Comparison of ENCODE assay signal across 15 cellular contexts in the genomic region with DNA sequence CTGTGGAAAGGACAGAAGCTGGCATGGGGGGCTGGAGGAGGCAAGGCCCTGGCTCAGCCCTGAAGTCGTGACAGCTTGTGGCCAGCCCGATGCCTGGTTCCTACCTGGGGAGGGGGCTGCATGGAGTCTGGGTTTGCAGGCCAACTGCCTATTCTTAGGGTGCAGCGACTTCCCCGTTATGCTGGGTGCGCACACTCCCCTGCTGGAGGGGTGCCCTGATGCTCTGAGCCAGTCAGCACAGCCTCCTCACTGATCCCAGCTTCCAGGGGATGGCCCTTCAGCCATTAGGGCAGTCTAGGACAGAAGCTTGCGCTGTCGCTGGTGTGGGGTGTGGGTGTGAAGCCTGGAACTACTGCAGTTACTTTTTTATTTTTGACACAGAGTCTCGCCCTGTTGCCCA.
"Had no signal": no experiment of that assay in that cellular context is flagged by ENCODE, and none has a peak within 500 bp of the region (broad histone marks: within the 10 kb centered on the region; RNA-seq: fewer than 3 reads in every experiment).

No MANE protein-coding gene starts in this region.

- H3K4me3 ChIP-seq: hepatocyte, lung, uterus had no signal

- H3K9me3 ChIP-seq: uterus had no signal

- H3K4me1 ChIP-seq: uterus had no signal

- H3K27ac ChIP-seq: hepatocyte, uterus had no signal

- H3K27me3 ChIP-seq: hepatocyte, uterus had no signal

- H2AFZ ChIP-seq: hepatocyte had no signal

- H3K36me3 ChIP-seq: uterus had no signal

- FAIRE-seq: TTC549 had no signal

- H3K4me2 ChIP-seq: hepatocyte had no signal

- DNase-seq: activated CD4-positive, alpha-beta memory T cell treated with anti-CD3 and anti-CD28 coated beads for 36 hours; activated naive CD4-positive, alpha-beta T cell treated with Interleukin-2 at 50 U/mL for 16 hours; activated naive CD8-positive, alpha-beta T cell treated with anti-CD3 and anti-CD28 coated beads, Interleukin-2, amount 50 U/mL, for 24 hours; central memory CD4-positive, alpha-beta T cell; erythroblast; kidney glomerular epithelial cell; naive B cell; right cardiac atrium; stimulated activated CD4-positive, alpha-beta T cell treated with anti-CD3 and anti-CD28 coated beads, Interleukin-2, amount 100 ng/mL, for 24 hours; stimulated activated naive CD4-positive, alpha-beta T cell treated with Interleukin-2 at 50 U/mL for 16 hours; T-helper 2 cell had no signal
